In the genomic region with DNA sequence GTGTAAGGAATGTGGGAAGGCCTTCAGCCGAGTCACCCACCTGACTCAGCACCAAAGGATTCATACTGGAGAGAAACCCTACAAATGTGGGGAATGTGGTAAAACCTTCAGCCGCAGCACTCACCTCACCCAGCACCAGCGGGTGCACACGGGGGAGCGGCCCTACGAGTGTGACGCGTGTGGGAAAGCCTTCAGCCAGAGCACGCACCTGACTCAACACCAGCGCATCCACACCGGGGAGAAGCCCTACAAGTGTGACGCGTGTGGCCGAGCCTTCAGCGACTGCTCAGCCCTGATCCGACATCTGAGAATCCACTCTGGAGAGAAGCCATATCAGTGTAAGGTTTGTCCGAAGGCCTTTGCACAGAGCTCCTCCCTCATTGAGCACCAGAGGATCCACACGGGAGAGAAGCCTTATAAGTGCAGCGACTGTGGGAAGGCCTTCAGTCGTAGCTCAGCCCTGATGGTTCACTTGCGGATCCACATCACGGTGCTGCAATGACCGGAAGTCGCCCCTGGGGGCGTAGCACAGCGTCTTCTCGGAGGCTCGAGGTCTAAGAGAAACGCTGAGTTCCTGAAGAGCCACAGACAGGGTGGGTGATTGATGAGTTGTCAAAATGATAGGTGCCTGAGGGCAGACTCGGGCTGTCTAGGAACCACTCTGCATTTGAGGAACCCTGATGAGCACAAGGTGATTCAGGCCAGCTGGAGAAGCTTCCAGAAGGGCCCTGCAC, we compare ENCODE assay signal across 14 cellular contexts. TPM values are rescaled to one million over a fixed set of nuclear protein-coding genes. Genes with fewer than 3 reads are reported as not detected.
A peak's percentile ranks its signal among the peaks of the same experiment; 100 is the strongest.
DNase-seq lines count a peak whose midpoint lies in the region; ATAC-seq and TF ChIP-seq lines count a peak whose summit lies in the region.
"Had no signal": no experiment of that assay in that cellular context is flagged by ENCODE, and none has a peak within 500 bp of the region (broad histone marks: within the 10 kb centered on the region; RNA-seq: fewer than 3 reads in every experiment).

No MANE protein-coding gene starts in this region.

- peaks cover 10% of the 10 kb centered on the region for H3K9me3 Mint-ChIP-seq in nephron progenitor cell
- H3K9me3 Mint-ChIP-seq: activated B cell treated with CpG ODN at 0.5 μM for 24 hours had no signal

- H3K27ac Mint-ChIP-seq in nephron progenitor cell, result no peak overlapping the region
- H3K27ac Mint-ChIP-seq: activated B cell treated with CpG ODN at 0.5 μM for 24 hours had no signal

- H3K27me3 ChIP-seq in H7 (ENCODE audit: control insufficient read depth, insufficient read depth, low read length) (no peaks in the 10 kb centered on the region), WERI-Rb-1 (ENCODE audit: insufficient read depth, low read depth, severe bottlenecking) (no peaks in the 10 kb centered on the region)
- H3K27me3 ChIP-seq: dorsolateral prefrontal cortex, neutrophil had no signal

- peaks cover 70% of the 10 kb centered on the region for H3K36me3 Mint-ChIP-seq in nephron progenitor cell (ENCODE audit: low read depth)

- H3K27ac ChIP-seq in WERI-Rb-1, result no peak overlapping the region
- H3K27ac ChIP-seq: dorsolateral prefrontal cortex, neutrophil had no signal

- no peaks in the 10 kb centered on the region for H3K9me3 ChIP-seq in WERI-Rb-1 (ENCODE audit: severe bottlenecking)
- H3K9me3 ChIP-seq: neutrophil, SK-N-SH had no signal

- DNase-seq in H7 (peak; percentile 91), WERI-Rb-1 (peak; percentile 44), nephron progenitor cell (peak; percentile 29), AG08395 (ENCODE audit: low spot score) (no peak)
- no peak for DNase-seq in activated naive CD4-positive, alpha-beta T cell treated with anti-CD3 and anti-CD28 coated beads, Interleukin-2, amount 50 U/mL, for 16 hours
- DNase-seq: activated B cell treated with CpG ODN at 0.5 μM for 24 hours; DMS79 treated with DMSO at 0.1 percent for 48 hours; dorsolateral prefrontal cortex; mesenchymal stem cell; NCI-H1436; SK-N-SH; stimulated activated naive CD4-positive, alpha-beta T cell had no signal

- H3K36me3 ChIP-seq in H7 (replicated peaks; ENCODE audit: control insufficient read depth, insufficient read depth, low read length) (peaks cover 3% of the 10 kb centered on the region), WERI-Rb-1 (peaks cover 27% of the 10 kb centered on the region)

- no peaks in the 10 kb centered on the region for H3K4me1 Mint-ChIP-seq in nephron progenitor cell
- H3K4me1 Mint-ChIP-seq: activated B cell treated with CpG ODN at 0.5 μM for 24 hours had no signal

- TF ChIP-seq CTCF in WERI-Rb-1 (IDR thresholded peaks at IDR 0.05; ENCODE audit: low read depth, low read length) (peak; percentile 44), nephron progenitor cell (IDR thresholded peaks at IDR 0.05) (no peak)

- no peak overlapping the region for H3K4me3 Mint-ChIP-seq in nephron progenitor cell
- H3K4me3 Mint-ChIP-seq: activated B cell treated with CpG ODN at 0.5 μM for 24 hours had no signal

- peaks cover 4% of the 10 kb centered on the region for H3K27me3 Mint-ChIP-seq in nephron progenitor cell (ENCODE audit: low read depth, poor library complexity)
- H3K27me3 Mint-ChIP-seq: activated B cell treated with CpG ODN at 0.5 μM for 24 hours had no signal

- no peak for ATAC-seq in GM19324 (IDR thresholded peaks at IDR 0.05; ENCODE audit: low FRiP score, unreplicated experiment)

- H3K4me3 ChIP-seq in H7 (ENCODE audit: insufficient read depth, low read depth, low read length) (no peak overlapping the region), WERI-Rb-1 (ENCODE audit: low read depth, low read length) (no peak overlapping the region)
- H3K4me3 ChIP-seq: dorsolateral prefrontal cortex had no signal

RNA-seq across cellular contexts. Expression of gene ZSCAN22, which starts 12.2 kb away (rescaled TPM):
- total RNA-seq in H7 (2014; rRNA removed; shearing (Covaris generic)), result 2.6 and 2.7 TPM in 2 replicates

RNA-seq across cellular contexts. Expression of gene A1BG, which starts 14.3 kb away (rescaled TPM):
- 33.8 and 45.5 TPM in 2 replicates for total RNA-seq in H7 (2014; rRNA removed; shearing (Covaris generic))

RNA-seq across cellular contexts. Expression of gene ZNF497, which starts 23.6 kb away (rescaled TPM):
- 3.0 and 3.2 TPM in 2 replicates for total RNA-seq in H7 (2014; rRNA removed; shearing (Covaris generic))

RNA-seq across cellular contexts. Expression of gene ERVK3-1, which starts 33.8 kb away (rescaled TPM):
- total RNA-seq in H7 (2014; rRNA removed; shearing (Covaris generic)), result 21.7 and 24.8 TPM in 2 replicates

RNA-seq across cellular contexts. Expression of gene ZNF837, which starts 41.8 kb away (rescaled TPM):
- total RNA-seq in H7 (2014; rRNA removed; shearing (Covaris generic)), result 4.4 and 7.7 TPM in 2 replicates

Comparison
In these comparisons a context has a peak if more than half of its experiments do, and no peak if none do; other contexts are left out.
1. DNase-seq: peak in H7 (single experiment), WERI-Rb-1 (single experiment) and nephron progenitor cell (single experiment); none in AG08395 (single experiment) and activated naive CD4-positive, alpha-beta T cell treated with anti-CD3 and anti-CD28 coated beads, Interleukin-2, amount 50 U/mL, for 16 hours (single experiment).